1 cellular context compared by ENCODE assay signal in the genomic region with DNA sequence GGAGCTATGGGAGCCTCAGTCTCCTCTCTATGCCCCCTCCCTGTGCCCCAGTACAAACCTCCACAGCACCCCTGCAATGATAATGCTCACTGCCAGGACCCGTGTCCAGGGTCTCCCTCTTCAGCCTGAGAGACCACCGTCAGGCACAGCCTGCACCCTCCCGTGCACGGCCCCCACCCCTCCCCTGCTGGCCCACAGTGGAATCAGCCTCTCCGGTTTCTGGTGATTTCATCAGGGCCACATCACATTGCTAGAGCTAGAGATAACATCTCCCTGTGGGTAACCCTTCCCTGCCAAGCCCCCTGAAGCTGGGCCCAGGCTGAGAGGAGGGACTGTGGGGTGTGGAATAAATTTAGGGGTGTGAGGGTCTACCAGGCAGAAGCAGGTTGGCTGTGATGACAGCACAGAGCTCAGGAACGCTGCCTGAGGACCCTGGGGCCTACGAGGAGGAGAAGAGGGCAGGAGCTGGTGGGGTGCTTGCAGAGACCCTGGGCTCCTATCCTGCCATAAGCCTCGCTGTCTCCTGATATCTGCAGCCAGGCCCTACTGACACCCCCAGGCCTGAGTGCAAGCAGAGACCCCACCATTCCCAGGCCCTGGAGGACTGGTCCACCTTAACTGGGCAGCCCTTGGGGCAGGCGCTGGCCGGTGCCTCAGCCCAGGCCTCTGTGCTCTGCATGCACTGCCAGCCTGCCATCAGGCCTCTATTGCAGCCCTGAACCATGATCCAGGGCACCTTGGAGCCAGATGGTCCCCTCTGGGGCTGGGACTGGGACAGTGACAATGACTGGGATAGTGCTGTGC.
TF ChIP-seq lines count a peak whose summit lies in the region.

A gene (plus strand): TSS at position 378 of the 804 bp plus-strand sequence. CDS start 345 bp downstream, at position 723.

TF ChIP-seq in K562, 482 proteins besides CTCF, POLR2A, EP300 and RAD21 (continued from another document and continues in another):
- TF ChIP-seq, protein P1, sequence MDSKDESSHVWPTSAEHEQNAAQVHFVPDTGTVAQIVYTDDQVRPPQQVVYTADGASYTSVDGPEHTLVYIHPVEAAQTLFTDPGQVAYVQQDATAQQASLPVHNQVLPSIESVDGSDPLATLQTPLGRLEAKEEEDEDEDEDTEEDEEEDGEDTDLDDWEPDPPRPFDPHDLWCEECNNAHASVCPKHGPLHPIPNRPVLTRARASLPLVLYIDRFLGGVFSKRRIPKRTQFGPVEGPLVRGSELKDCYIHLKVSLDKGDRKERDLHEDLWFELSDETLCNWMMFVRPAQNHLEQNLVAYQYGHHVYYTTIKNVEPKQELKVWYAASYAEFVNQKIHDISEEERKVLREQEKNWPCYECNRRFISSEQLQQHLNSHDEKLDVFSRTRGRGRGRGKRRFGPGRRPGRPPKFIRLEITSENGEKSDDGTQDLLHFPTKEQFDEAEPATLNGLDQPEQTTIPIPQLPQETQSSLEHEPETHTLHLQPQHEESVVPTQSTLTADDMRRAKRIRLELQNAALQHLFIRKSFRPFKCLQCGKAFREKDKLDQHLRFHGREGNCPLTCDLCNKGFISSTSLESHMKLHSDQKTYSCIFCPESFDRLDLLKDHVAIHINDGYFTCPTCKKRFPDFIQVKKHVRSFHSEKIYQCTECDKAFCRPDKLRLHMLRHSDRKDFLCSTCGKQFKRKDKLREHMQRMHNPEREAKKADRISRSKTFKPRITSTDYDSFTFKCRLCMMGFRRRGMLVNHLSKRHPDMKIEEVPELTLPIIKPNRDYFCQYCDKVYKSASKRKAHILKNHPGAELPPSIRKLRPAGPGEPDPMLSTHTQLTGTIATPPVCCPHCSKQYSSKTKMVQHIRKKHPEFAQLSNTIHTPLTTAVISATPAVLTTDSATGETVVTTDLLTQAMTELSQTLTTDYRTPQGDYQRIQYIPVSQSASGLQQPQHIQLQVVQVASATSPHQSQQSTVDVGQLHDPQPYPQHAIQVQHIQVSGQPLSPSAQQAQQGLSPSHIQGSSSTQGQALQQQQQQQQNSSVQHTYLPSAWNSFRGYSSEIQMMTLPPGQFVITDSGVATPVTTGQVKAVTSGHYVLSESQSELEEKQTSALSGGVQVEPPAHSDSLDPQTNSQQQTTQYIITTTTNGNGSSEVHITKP (IDR thresholded peaks at IDR 0.05; ENCODE audit: partially characterized antibody) = peak; percentile 71
- no peak for TF ChIP-seq ZNF436 (CRISPR knock-in tag; IDR thresholded peaks at IDR 0.05)
- peak; percentile 71 for TF ChIP-seq ATF7 (IDR thresholded peaks at IDR 0.05)
- TF ChIP-seq, protein P2, sequence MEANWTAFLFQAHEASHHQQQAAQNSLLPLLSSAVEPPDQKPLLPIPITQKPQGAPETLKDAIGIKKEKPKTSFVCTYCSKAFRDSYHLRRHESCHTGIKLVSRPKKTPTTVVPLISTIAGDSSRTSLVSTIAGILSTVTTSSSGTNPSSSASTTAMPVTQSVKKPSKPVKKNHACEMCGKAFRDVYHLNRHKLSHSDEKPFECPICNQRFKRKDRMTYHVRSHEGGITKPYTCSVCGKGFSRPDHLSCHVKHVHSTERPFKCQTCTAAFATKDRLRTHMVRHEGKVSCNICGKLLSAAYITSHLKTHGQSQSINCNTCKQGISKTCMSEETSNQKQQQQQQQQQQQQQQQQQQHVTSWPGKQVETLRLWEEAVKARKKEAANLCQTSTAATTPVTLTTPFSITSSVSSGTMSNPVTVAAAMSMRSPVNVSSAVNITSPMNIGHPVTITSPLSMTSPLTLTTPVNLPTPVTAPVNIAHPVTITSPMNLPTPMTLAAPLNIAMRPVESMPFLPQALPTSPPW (CRISPR knock-in tag; IDR thresholded peaks at IDR 0.05) = peak; percentile 84
- TF ChIP-seq POLR2G (IDR thresholded peaks at IDR 0.05; ENCODE audit: low read depth, low read length) = peak; percentile 28; the same call in 1 of the 2 replicates
- TF ChIP-seq ZNF197 (CRISPR knock-in tag; IDR thresholded peaks at IDR 0.05; ENCODE audit: low read depth) = peak; percentile 16; the same call in 1 of the 2 replicates
- TF ChIP-seq SOX6 (IDR thresholded peaks at IDR 0.05) = no peak
- no peak for TF ChIP-seq GTF2F1 (IDR thresholded peaks at IDR 0.05; ENCODE audit: low read depth, low read length)
- peak; percentile 12; the same call in 1 of the 2 replicates for TF ChIP-seq L3MBTL2 (IDR thresholded peaks at IDR 0.05)
- peak; percentile 78 for TF ChIP-seq ZNF589 (CRISPR knock-in tag; IDR thresholded peaks at IDR 0.05; ENCODE audit: low read depth)
- no peak for TF ChIP-seq MCM5 (IDR thresholded peaks at IDR 0.05; ENCODE audit: low read depth)
- TF ChIP-seq DPF2 (IDR thresholded peaks at IDR 0.05) = peak; percentile 26; the same call in 1 of the 2 replicates
- no peak for TF ChIP-seq HCFC1 (IDR thresholded peaks at IDR 0.05; ENCODE audit: low read depth, low read length)
- no peak for TF ChIP-seq ZNF311 (CRISPR knock-in tag; IDR thresholded peaks at IDR 0.05)
- peak; percentile 6; the same call in 1 of the 2 replicates for TF ChIP-seq ARID1B (IDR thresholded peaks at IDR 0.05)
- TF ChIP-seq, protein P3, sequence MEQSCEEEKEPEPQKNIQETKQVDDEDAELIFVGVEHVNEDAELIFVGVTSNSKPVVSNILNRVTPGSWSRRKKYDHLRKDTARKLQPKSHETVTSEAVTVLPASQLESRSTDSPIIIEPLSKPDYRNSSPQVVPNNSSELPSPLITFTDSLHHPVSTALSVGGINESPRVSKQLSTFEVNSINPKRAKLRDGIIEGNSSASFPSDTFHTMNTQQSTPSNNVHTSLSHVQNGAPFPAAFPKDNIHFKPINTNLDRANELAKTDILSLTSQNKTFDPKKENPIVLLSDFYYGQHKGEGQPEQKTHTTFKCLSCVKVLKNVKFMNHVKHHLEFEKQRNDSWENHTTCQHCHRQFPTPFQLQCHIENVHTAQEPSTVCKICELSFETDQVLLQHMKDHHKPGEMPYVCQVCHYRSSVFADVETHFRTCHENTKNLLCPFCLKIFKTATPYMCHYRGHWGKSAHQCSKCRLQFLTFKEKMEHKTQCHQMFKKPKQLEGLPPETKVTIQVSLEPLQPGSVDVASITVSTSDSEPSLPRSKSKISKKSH (CRISPR knock-in tag; IDR thresholded peaks at IDR 0.05) = no peak
- TF ChIP-seq TFAM (CRISPR knock-in tag; conservative IDR thresholded peaks at IDR 0.05) = no peak
- TF ChIP-seq, protein P4, sequence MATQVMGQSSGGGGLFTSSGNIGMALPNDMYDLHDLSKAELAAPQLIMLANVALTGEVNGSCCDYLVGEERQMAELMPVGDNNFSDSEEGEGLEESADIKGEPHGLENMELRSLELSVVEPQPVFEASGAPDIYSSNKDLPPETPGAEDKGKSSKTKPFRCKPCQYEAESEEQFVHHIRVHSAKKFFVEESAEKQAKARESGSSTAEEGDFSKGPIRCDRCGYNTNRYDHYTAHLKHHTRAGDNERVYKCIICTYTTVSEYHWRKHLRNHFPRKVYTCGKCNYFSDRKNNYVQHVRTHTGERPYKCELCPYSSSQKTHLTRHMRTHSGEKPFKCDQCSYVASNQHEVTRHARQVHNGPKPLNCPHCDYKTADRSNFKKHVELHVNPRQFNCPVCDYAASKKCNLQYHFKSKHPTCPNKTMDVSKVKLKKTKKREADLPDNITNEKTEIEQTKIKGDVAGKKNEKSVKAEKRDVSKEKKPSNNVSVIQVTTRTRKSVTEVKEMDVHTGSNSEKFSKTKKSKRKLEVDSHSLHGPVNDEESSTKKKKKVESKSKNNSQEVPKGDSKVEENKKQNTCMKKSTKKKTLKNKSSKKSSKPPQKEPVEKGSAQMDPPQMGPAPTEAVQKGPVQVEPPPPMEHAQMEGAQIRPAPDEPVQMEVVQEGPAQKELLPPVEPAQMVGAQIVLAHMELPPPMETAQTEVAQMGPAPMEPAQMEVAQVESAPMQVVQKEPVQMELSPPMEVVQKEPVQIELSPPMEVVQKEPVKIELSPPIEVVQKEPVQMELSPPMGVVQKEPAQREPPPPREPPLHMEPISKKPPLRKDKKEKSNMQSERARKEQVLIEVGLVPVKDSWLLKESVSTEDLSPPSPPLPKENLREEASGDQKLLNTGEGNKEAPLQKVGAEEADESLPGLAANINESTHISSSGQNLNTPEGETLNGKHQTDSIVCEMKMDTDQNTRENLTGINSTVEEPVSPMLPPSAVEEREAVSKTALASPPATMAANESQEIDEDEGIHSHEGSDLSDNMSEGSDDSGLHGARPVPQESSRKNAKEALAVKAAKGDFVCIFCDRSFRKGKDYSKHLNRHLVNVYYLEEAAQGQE (CRISPR knock-in tag; IDR thresholded peaks at IDR 0.05; ENCODE audit: low read depth) = no peak
- TF ChIP-seq, protein P5, sequence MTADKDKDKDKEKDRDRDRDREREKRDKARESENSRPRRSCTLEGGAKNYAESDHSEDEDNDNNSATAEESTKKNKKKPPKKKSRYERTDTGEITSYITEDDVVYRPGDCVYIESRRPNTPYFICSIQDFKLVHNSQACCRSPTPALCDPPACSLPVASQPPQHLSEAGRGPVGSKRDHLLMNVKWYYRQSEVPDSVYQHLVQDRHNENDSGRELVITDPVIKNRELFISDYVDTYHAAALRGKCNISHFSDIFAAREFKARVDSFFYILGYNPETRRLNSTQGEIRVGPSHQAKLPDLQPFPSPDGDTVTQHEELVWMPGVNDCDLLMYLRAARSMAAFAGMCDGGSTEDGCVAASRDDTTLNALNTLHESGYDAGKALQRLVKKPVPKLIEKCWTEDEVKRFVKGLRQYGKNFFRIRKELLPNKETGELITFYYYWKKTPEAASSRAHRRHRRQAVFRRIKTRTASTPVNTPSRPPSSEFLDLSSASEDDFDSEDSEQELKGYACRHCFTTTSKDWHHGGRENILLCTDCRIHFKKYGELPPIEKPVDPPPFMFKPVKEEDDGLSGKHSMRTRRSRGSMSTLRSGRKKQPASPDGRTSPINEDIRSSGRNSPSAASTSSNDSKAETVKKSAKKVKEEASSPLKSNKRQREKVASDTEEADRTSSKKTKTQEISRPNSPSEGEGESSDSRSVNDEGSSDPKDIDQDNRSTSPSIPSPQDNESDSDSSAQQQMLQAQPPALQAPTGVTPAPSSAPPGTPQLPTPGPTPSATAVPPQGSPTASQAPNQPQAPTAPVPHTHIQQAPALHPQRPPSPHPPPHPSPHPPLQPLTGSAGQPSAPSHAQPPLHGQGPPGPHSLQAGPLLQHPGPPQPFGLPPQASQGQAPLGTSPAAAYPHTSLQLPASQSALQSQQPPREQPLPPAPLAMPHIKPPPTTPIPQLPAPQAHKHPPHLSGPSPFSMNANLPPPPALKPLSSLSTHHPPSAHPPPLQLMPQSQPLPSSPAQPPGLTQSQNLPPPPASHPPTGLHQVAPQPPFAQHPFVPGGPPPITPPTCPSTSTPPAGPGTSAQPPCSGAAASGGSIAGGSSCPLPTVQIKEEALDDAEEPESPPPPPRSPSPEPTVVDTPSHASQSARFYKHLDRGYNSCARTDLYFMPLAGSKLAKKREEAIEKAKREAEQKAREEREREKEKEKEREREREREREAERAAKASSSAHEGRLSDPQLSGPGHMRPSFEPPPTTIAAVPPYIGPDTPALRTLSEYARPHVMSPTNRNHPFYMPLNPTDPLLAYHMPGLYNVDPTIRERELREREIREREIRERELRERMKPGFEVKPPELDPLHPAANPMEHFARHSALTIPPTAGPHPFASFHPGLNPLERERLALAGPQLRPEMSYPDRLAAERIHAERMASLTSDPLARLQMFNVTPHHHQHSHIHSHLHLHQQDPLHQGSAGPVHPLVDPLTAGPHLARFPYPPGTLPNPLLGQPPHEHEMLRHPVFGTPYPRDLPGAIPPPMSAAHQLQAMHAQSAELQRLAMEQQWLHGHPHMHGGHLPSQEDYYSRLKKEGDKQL (CRISPR knock-in tag; IDR thresholded peaks at IDR 0.05; ENCODE audit: borderline replicate concordance) = no peak
- peak; percentile 53; the same call in 1 of the 2 replicates for TF ChIP-seq JUND (IDR thresholded peaks at IDR 0.05; ENCODE audit: borderline replicate concordance, low read depth, low read length)
- TF ChIP-seq JUND (tag; IDR thresholded peaks at IDR 0.05; ENCODE audit: borderline replicate concordance, low read depth, low read length) = peak; percentile 12; the same call in 1 of the 3 replicates
- TF ChIP-seq BRCA1 (IDR thresholded peaks at IDR 0.05) = no peak
- no peak for TF ChIP-seq BRCA1 (CRISPR knock-in tag; IDR thresholded peaks at IDR 0.05)
- no peak for TF ChIP-seq FOS (IDR thresholded peaks at IDR 0.05; ENCODE audit: extremely low read depth, insufficient read length)
- TF ChIP-seq NFRKB (IDR thresholded peaks at IDR 0.05; ENCODE audit: low read depth) = peak; percentile 63; the same call in 1 of the 2 replicates
- TF ChIP-seq, protein P6, sequence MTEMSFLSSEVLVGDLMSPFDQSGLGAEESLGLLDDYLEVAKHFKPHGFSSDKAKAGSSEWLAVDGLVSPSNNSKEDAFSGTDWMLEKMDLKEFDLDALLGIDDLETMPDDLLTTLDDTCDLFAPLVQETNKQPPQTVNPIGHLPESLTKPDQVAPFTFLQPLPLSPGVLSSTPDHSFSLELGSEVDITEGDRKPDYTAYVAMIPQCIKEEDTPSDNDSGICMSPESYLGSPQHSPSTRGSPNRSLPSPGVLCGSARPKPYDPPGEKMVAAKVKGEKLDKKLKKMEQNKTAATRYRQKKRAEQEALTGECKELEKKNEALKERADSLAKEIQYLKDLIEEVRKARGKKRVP (CRISPR knock-in tag; IDR thresholded peaks at IDR 0.05) = peak; percentile 96
- TF ChIP-seq, protein P7, sequence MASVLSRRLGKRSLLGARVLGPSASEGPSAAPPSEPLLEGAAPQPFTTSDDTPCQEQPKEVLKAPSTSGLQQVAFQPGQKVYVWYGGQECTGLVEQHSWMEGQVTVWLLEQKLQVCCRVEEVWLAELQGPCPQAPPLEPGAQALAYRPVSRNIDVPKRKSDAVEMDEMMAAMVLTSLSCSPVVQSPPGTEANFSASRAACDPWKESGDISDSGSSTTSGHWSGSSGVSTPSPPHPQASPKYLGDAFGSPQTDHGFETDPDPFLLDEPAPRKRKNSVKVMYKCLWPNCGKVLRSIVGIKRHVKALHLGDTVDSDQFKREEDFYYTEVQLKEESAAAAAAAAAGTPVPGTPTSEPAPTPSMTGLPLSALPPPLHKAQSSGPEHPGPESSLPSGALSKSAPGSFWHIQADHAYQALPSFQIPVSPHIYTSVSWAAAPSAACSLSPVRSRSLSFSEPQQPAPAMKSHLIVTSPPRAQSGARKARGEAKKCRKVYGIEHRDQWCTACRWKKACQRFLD (CRISPR knock-in tag; IDR thresholded peaks at IDR 0.05) = 0 out of 2 replicates have a peak, but pooled peaks have one; percentile 9
- TF ChIP-seq MAFK (IDR thresholded peaks at IDR 0.05; ENCODE audit: low read length) = no peak
- TF ChIP-seq ZNF175 (CRISPR knock-in tag; IDR thresholded peaks at IDR 0.05; ENCODE audit: low read depth) = 0 out of 2 replicates have a peak, but pooled peaks have one; percentile 65
- TF ChIP-seq ELF4 (CRISPR knock-in tag; IDR thresholded peaks at IDR 0.05) = no peak
- TF ChIP-seq, protein P8, sequence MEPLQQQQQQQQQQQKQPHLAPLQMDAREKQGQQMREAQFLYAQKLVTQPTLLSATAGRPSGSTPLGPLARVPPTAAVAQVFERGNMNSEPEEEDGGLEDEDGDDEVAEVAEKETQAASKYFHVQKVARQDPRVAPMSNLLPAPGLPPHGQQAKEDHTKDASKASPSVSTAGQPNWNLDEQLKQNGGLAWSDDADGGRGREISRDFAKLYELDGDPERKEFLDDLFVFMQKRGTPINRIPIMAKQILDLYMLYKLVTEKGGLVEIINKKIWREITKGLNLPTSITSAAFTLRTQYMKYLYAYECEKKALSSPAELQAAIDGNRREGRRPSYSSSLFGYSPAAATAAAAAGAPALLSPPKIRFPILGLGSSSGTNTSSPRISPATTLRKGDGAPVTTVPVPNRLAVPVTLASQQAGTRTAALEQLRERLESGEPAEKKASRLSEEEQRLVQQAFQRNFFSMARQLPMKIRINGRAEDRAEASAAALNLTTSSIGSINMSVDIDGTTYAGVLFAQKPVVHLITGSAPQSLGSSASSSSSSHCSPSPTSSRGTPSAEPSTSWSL (CRISPR knock-in tag; IDR thresholded peaks at IDR 0.05; ENCODE audit: borderline replicate concordance) = no peak
- no peak for TF ChIP-seq ZNF3 (CRISPR knock-in tag; IDR thresholded peaks at IDR 0.05)
- TF ChIP-seq RNF2 (IDR thresholded peaks at IDR 0.05) = peak; percentile 29; the same call in 1 of the 2 replicates
- peak; percentile 71 for TF ChIP-seq EP400 (IDR thresholded peaks at IDR 0.05)
- peak in 1 of 2 experiments; percentile 23; a peak in 1 of 4 replicates for TF ChIP-seq RCOR1 (IDR thresholded peaks at IDR 0.05; ENCODE audit: borderline replicate concordance in 1 of 2, low read depth in 2 of 2, low read length in 2 of 2)
